Comparison of ENCODE assay signal across 12 cellular contexts in genomic region chr13:95234242-95234641, GRCh38.
DNase-seq lines count a peak whose midpoint lies in the region; ATAC-seq and TF ChIP-seq lines count a peak whose summit lies in the region.
"Had no signal": no experiment of that assay in that cellular context is flagged by ENCODE, and none has a peak within 500 bp of the region (broad histone marks: within the 10 kb centered on the region; RNA-seq: fewer than 3 reads in every experiment).

No MANE protein-coding gene starts in this region.

- no peak overlapping the region for H3K27ac Mint-ChIP-seq in activated naive CD4-positive, alpha-beta T cell treated with anti-CD3 and anti-CD28 coated beads, Interleukin-2, amount 10 ng/mL, durations not matched to agents 7 days and 5 days
- no peak overlapping the region for H3K27ac Mint-ChIP-seq in activated T-cell treated with anti-CD3 and anti-CD28 coated beads, Interleukin-2, amount 50 U/mL, for 24 hours
- H3K27ac Mint-ChIP-seq: activated naive CD4-positive, alpha-beta T cell treated with anti-CD3 and anti-CD28 coated beads, Interleukin-2, amount 50 U/mL, for 72 hours had no signal

- intact Hi-C loops in PC-3 (cut with micrococcal nuclease): no loop called here

- POLR2A ChIA-PET in PC-3 (lab: Charles Lee; ENCODE audit: unreplicated experiment): no interaction called here

- H3K36me3 Mint-ChIP-seq in activated naive CD4-positive, alpha-beta T cell treated with anti-CD3 and anti-CD28 coated beads, Interleukin-2, amount 10 ng/mL, durations not matched to agents 7 days and 5 days: no peaks in the 10 kb centered on the region
- peaks cover 62% of the 10 kb centered on the region for H3K36me3 Mint-ChIP-seq in activated T-cell treated with anti-CD3 and anti-CD28 coated beads, Interleukin-2, amount 50 U/mL, for 24 hours (ENCODE audit: low read depth)

- H3K4me1 Mint-ChIP-seq in activated naive CD4-positive, alpha-beta T cell treated with anti-CD3 and anti-CD28 coated beads, Interleukin-2, amount 10 ng/mL, durations not matched to agents 7 days and 5 days: no peaks in the 10 kb centered on the region
- peaks cover 5% of the 10 kb centered on the region for H3K4me1 Mint-ChIP-seq in activated T-cell treated with anti-CD3 and anti-CD28 coated beads, Interleukin-2, amount 50 U/mL, for 24 hours (ENCODE audit: low read depth)

- no peak overlapping the region for H3K4me3 ChIP-seq in OCI-LY1 (ENCODE audit: low read depth, low read length, poor library complexity, severe bottlenecking)
- H3K4me3 ChIP-seq in PC-3 (ENCODE audit: low read length): no peak overlapping the region
- H3K4me3 ChIP-seq: esophagus squamous epithelium had no signal

- BruUV-seq in PC-3 (replicated peaks; lab: Mats Ljungman, UMichigan): no TSS peak

- H3K9ac ChIP-seq in OCI-LY1 (ENCODE audit: low read length) (no peak overlapping the region), PC-3 (ENCODE audit: low read length) (no peak overlapping the region)
- H3K9ac ChIP-seq: parathyroid adenoma had no signal

- H3K9me3 ChIP-seq in OCI-LY1 (ENCODE audit: low read length): no peaks in the 10 kb centered on the region
- no peaks in the 10 kb centered on the region for H3K9me3 ChIP-seq in PC-3 (ENCODE audit: low read length)
- H3K9me3 ChIP-seq: esophagus squamous epithelium had no signal

- H3K4me2 ChIP-seq in OCI-LY1 (ENCODE audit: low read length) (peak overlapping the region; percentile 26; the same call in 1 of the 2 replicates), PC-3 (ENCODE audit: low read length) (no peak overlapping the region)

- no peaks in the 10 kb centered on the region for H3K79me2 ChIP-seq in OCI-LY1 (ENCODE audit: insufficient read depth, low read length)
- no peaks in the 10 kb centered on the region for H3K79me2 ChIP-seq in PC-3 (ENCODE audit: low read length)

- TF ChIP-seq CTCF in OCI-LY1 (IDR thresholded peaks at IDR 0.05; ENCODE audit: low read length): no peak
- no peak for TF ChIP-seq CTCF in PC-3 (conservative IDR thresholded peaks at IDR 0.05; ENCODE audit: low read depth, low read length)

- peak overlapping the region; percentile 72 for H3K27ac ChIP-seq in OCI-LY1 (ENCODE audit: low read depth, low read length, poor library complexity, severe bottlenecking)
- no peak overlapping the region for H3K27ac ChIP-seq in PC-3 (ENCODE audit: low read length)
- H3K27ac ChIP-seq: esophagus squamous epithelium, parathyroid adenoma had no signal

- no peaks in the 10 kb centered on the region for H3K27me3 ChIP-seq in OCI-LY1 (ENCODE audit: insufficient read depth, low read length)
- no peaks in the 10 kb centered on the region for H3K27me3 ChIP-seq in PC-3 (ENCODE audit: low read length)
- H3K27me3 ChIP-seq: esophagus squamous epithelium had no signal

- no peaks in the 10 kb centered on the region for H4K20me1 ChIP-seq in OCI-LY1 (ENCODE audit: insufficient read depth, low read length)
- no peaks in the 10 kb centered on the region for H4K20me1 ChIP-seq in PC-3 (ENCODE audit: low read length)

- DNase-seq in activated naive CD4-positive, alpha-beta T cell treated with anti-CD3 and anti-CD28 coated beads, Interleukin-2, amount 10 ng/mL, durations not matched to agents 7 days and 5 days: no peak
- no peak for DNase-seq in activated T-cell treated with anti-CD3 and anti-CD28 coated beads, Interleukin-2, amount 50 U/mL, for 24 hours
- DNase-seq in PC-3 (no peak), NCI-H1694 treated with DMSO at 0.1 percent for 48 hours (lab: John Stamatoyannopoulos, UW) (no peak)
- DNase-seq: esophagus squamous epithelium, T-helper 17 cell had no signal

- CTCF ChIA-PET in activated naive CD4-positive, alpha-beta T cell treated with anti-CD3 and anti-CD28 coated beads, Interleukin-2, amount 10 ng/mL, durations not matched to agents 7 days and 5 days (lab: Charles Lee): interaction anchor here (1.4 kb wide), 1 partner anchor 170 kb away, joined by 4 read pairs; no protein-coding TSS in a partner anchor
- CTCF ChIA-PET in PC-3 (lab: Charles Lee): no interaction called here

- peak; percentile 88 for ATAC-seq in GM18861 (IDR thresholded peaks at IDR 0.05; ENCODE audit: unreplicated experiment)
- peak; percentile 66 for ATAC-seq in GM21515 (IDR thresholded peaks at IDR 0.05; ENCODE audit: unreplicated experiment)
- ATAC-seq in HG03060 (IDR thresholded peaks at IDR 0.05; ENCODE audit: low read depth, unreplicated experiment): peak; percentile 85
- no peak for ATAC-seq in PC-3
- ATAC-seq: activated naive CD4-positive, alpha-beta T cell treated with anti-CD3 and anti-CD28 coated beads, Interleukin-2, amount 50 U/mL, for 72 hours; T-helper 17 cell had no signal

- no peak overlapping the region for H2AFZ ChIP-seq in OCI-LY1 (ENCODE audit: low read length)
- H2AFZ ChIP-seq in PC-3 (ENCODE audit: low read length): no peak overlapping the region
- H2AFZ ChIP-seq: parathyroid adenoma had no signal

- no peak overlapping the region for H3K4me3 Mint-ChIP-seq in activated naive CD4-positive, alpha-beta T cell treated with anti-CD3 and anti-CD28 coated beads, Interleukin-2, amount 10 ng/mL, durations not matched to agents 7 days and 5 days
- H3K4me3 Mint-ChIP-seq in activated T-cell treated with anti-CD3 and anti-CD28 coated beads, Interleukin-2, amount 50 U/mL, for 24 hours: no peak overlapping the region
- H3K4me3 Mint-ChIP-seq: T-helper 17 cell had no signal

- no peaks in the 10 kb centered on the region for H3K9me3 Mint-ChIP-seq in activated naive CD4-positive, alpha-beta T cell treated with anti-CD3 and anti-CD28 coated beads, Interleukin-2, amount 10 ng/mL, durations not matched to agents 7 days and 5 days
- H3K9me3 Mint-ChIP-seq in activated T-cell treated with anti-CD3 and anti-CD28 coated beads, Interleukin-2, amount 50 U/mL, for 24 hours: no peaks in the 10 kb centered on the region
- H3K9me3 Mint-ChIP-seq: activated naive CD4-positive, alpha-beta T cell treated with anti-CD3 and anti-CD28 coated beads, Interleukin-2, amount 50 U/mL, for 72 hours had no signal

- H3K4me1 ChIP-seq in OCI-LY1 (ENCODE audit: insufficient read depth, low read length, severe bottlenecking) (peaks cover 40% of the 10 kb centered on the region), PC-3 (ENCODE audit: insufficient read depth, low read length) (no peaks in the 10 kb centered on the region)

- H3K9me2 ChIP-seq in OCI-LY1 (ENCODE audit: low read depth, low read length) (no peaks in the 10 kb centered on the region), PC-3 (replicated peaks; ENCODE audit: low read length) (no peaks in the 10 kb centered on the region)

- H3F3A ChIP-seq in OCI-LY1 (ENCODE audit: insufficient read depth, low read length): no peaks in the 10 kb centered on the region
- no peaks in the 10 kb centered on the region for H3F3A ChIP-seq in PC-3 (ENCODE audit: low read length, unreplicated experiment)

- H3K27me3 Mint-ChIP-seq in activated naive CD4-positive, alpha-beta T cell treated with anti-CD3 and anti-CD28 coated beads, Interleukin-2, amount 10 ng/mL, durations not matched to agents 7 days and 5 days: no peaks in the 10 kb centered on the region
- H3K27me3 Mint-ChIP-seq in activated T-cell treated with anti-CD3 and anti-CD28 coated beads, Interleukin-2, amount 50 U/mL, for 24 hours: no peaks in the 10 kb centered on the region
- H3K27me3 Mint-ChIP-seq: T-helper 17 cell had no signal

- H3K36me3 ChIP-seq in OCI-LY1 (ENCODE audit: insufficient read depth, low read length) (peaks cover 26% of the 10 kb centered on the region), PC-3 (ENCODE audit: low read depth, low read length) (no peaks in the 10 kb centered on the region)
- H3K36me3 ChIP-seq: esophagus squamous epithelium had no signal
